8 cellular contexts compared by ENCODE assay signal in the genomic region with DNA sequence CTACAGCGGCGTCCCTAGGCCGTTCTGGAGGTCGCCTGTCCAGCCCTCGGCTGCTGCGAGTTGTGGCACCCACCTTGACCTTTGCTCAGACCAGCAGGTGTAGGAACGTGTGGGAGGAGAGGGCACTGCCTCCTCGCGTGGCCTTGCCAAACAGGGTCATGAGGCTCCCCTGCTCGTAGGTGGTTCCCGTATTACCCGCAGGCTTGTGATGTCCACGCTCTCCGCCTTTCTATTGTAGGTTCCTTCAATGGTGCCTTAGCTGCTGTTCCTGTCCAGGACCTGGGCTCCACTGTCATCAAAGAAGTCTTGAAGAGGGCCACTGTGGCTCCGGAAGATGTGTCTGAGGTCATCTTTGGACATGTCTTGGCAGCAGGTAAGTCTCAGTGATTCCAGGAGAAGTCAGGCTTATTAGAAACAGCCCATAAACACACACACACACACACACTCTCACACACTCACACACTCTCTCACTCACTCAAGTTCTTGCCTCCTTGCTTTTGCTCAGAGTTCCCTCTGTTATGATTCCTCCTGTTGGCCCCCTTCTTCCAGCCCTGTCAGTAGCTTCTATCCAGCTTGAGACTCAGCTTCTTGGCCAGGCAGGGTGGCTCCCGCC. TPM values are rescaled to one million over a fixed set of nuclear protein-coding genes. Genes with fewer than 3 reads are reported as not detected.
DNase-seq lines count a peak whose midpoint lies in the region; ATAC-seq, FAIRE-seq and TF ChIP-seq lines count a peak whose summit lies in the region.

No MANE protein-coding gene starts in this region.

- peak overlapping the region; percentile 96 for H3K4me3 Mint-ChIP-seq in CD8-positive, alpha-beta T cell

- H3K9me3 Mint-ChIP-seq in CD8-positive, alpha-beta T cell = no peaks in the 10 kb centered on the region

- peak overlapping the region; percentile 99 for H3K27ac ChIP-seq in CD8-positive, alpha-beta T cell (ENCODE audit: low read depth, low read length)
- peak overlapping the region; percentile 95 to 96 for H3K27ac ChIP-seq in left lung
- H3K27ac ChIP-seq in stomach = peak overlapping the region; percentile 99 to 100 (median 99)

- H3K4me1 Mint-ChIP-seq in CD8-positive, alpha-beta T cell (ENCODE audit: low read depth) = peaks cover 29% of the 10 kb centered on the region

- TF ChIP-seq POLR2A in stomach (IDR thresholded peaks at IDR 0.05) = no peak

- ATAC-seq in CD8-positive, alpha-beta T cell = no peak
- ATAC-seq in GM21526 (IDR thresholded peaks at IDR 0.05; ENCODE audit: low FRiP score, unreplicated experiment) (peak; percentile 3), left lung (peak; percentile 12)

- H3K27me3 ChIP-seq in CD8-positive, alpha-beta T cell (ENCODE audit: insufficient read depth, low read length) = no peaks in the 10 kb centered on the region
- H3K27me3 ChIP-seq in NT2/D1 (ENCODE audit: insufficient read depth, insufficient read length) = no peaks in the 10 kb centered on the region
- no peaks in the 10 kb centered on the region for H3K27me3 ChIP-seq in bronchial epithelial cell (ENCODE audit: control insufficient read depth, insufficient read depth, low read length)
- H3K27me3 ChIP-seq in left lung = no peaks in the 10 kb centered on the region
- no peaks in the 10 kb centered on the region for H3K27me3 ChIP-seq in stomach

- CTCF ChIA-PET in CD8-positive, alpha-beta T cell (lab: Charles Lee) = interaction anchor here (1.1 to 1.2 kb wide), 2 partner anchors 10 to 11 kb away, joined by 3 to 4 read pairs; no protein-coding TSS in a partner anchor

- peaks cover 5% of the 10 kb centered on the region for H3K36me3 ChIP-seq in CD8-positive, alpha-beta T cell (ENCODE audit: insufficient read depth, low read length)
- H3K36me3 ChIP-seq in NT2/D1 (ENCODE audit: insufficient read depth, insufficient read length, low read length) = peaks cover 48% of the 10 kb centered on the region
- H3K36me3 ChIP-seq in bronchial epithelial cell (ENCODE audit: control insufficient read depth, insufficient read depth, low read length) = peaks cover 10% of the 10 kb centered on the region
- H3K36me3 ChIP-seq in left lung = peaks cover 0 to 64% of the 10 kb centered on the region in 2 donors
- H3K36me3 ChIP-seq in stomach = peaks cover 14 to 47% (median 40%) of the 10 kb centered on the region in 4 donors

- TF ChIP-seq CTCF in CD8-positive, alpha-beta T cell (IDR thresholded peaks at IDR 0.05) = no peak
- TF ChIP-seq CTCF in bronchial epithelial cell (IDR thresholded peaks at IDR 0.05; ENCODE audit: insufficient read depth, low read length, severe bottlenecking) (no peak), left lung (IDR thresholded peaks at IDR 0.05) (no peak), stomach (IDR thresholded peaks at IDR 0.05) (no peak)

- intact Hi-C loops in CD8-positive, alpha-beta T cell (cut with DNase I, micrococcal nuclease) = loop anchor here (1.0 to 10.0 kb wide), 7 partner anchors 27 to 1230 kb away; partner anchors contain the start of genes TCP1 (in 2 of the 2), IGF2R (in 1 of the 2), MAP3K4 (in 1 of the 2) and SOD2 (in 1 of the 2)
- intact Hi-C loops in left lung (cut with DNase I) = no loop called here
- intact Hi-C loops in stomach (cut with DNase I; ENCODE audit: low total_unique reads) = no loop called here

- WGBS in stomach, 5 donors = 8 to 18% (median 12%) methylated on average over 8 to 16 of the region's 16 CpGs

- no peaks in the 10 kb centered on the region for H3K27me3 Mint-ChIP-seq in CD8-positive, alpha-beta T cell (ENCODE audit: low read depth)

- peak overlapping the region; percentile 99 for H3K4me3 ChIP-seq in CD8-positive, alpha-beta T cell (ENCODE audit: low read depth, low read length)
- H3K4me3 ChIP-seq in NT2/D1 (ENCODE audit: insufficient read length, low read depth) (peak overlapping the region; percentile 89), bronchial epithelial cell (ENCODE audit: low read depth, low read length) (peak overlapping the region; percentile 91), left lung (peak overlapping the region; percentile 87 to 90), stomach (peak overlapping the region; percentile 79 to 91 (median 84))

- DNase-seq in CD8-positive, alpha-beta T cell = peak in 4 of 7 experiments; percentile 5 to 32 (median 21)
- no peak for DNase-seq in NT2/D1 (ENCODE audit: low read depth, low spot score)
- DNase-seq in bronchial epithelial cell (ENCODE audit: low read depth) = peak; percentile 32
- DNase-seq in left lung = no peak
- no peak for DNase-seq in stomach
- DNase-seq in SIG-M5 treated with dmso at 0.1 percent for 504 hours (lab: John Stamatoyannopoulos, UW; ENCODE audit: unreplicated experiment) = no peak
- DNase-seq in SHP77 treated with DMSO at 0.1 percent for 48 hours (lab: John Stamatoyannopoulos, UW) = no peak

- H3K27ac Mint-ChIP-seq in CD8-positive, alpha-beta T cell = peak overlapping the region; percentile 97

- H3K9ac ChIP-seq in NT2/D1 (ENCODE audit: insufficient read length, low read depth) = peak overlapping the region; percentile 84

- no peak for FAIRE-seq in bronchial epithelial cell (lab: Jason Lieb, UNC)

- POLR2A ChIA-PET in CD8-positive, alpha-beta T cell (lab: Charles Lee) = interaction anchor here (0.8 to 6.2 kb wide), 4 partner anchors 9 to 26 kb away, joined by 3 to 60 read pairs (median 5); partner anchors contain the start of genes MRPL18 and TCP1

- peaks cover 52% of the 10 kb centered on the region for H3K36me3 Mint-ChIP-seq in CD8-positive, alpha-beta T cell

- TF ChIP-seq EP300 in stomach (IDR thresholded peaks at IDR 0.05) = no peak

- H3K4me1 ChIP-seq in CD8-positive, alpha-beta T cell (ENCODE audit: insufficient read depth, low read length) = peaks cover 16% of the 10 kb centered on the region
- no peaks in the 10 kb centered on the region for H3K4me1 ChIP-seq in NT2/D1 (ENCODE audit: insufficient read depth, insufficient read length)
- H3K4me1 ChIP-seq in left lung = peaks cover 6 to 40% of the 10 kb centered on the region in 2 donors
- peaks cover 8 to 50% (median 35%) of the 10 kb centered on the region in 4 donors for H3K4me1 ChIP-seq in stomach

- H3K9me3 ChIP-seq in CD8-positive, alpha-beta T cell (ENCODE audit: low read length) = no peaks in the 10 kb centered on the region
- H3K9me3 ChIP-seq in NT2/D1 (ENCODE audit: insufficient read depth, low read length) = no peaks in the 10 kb centered on the region
- H3K9me3 ChIP-seq in left lung = no peaks in the 10 kb centered on the region
- H3K9me3 ChIP-seq in stomach = no peaks in the 10 kb centered on the region

RNA-seq across cellular contexts. Expression of gene ACAT2, which starts 0.9 kb away (rescaled TPM):
- total RNA-seq in CD8-positive, alpha-beta T cell = 10 to 100 TPM; 23.3 to 24.1 TPM
- total RNA-seq in bronchial epithelial cell (17.5 and 42.9 TPM in 2 replicates), left lung (100 to 1,000 TPM in 1 of 2 donors, 10 to 100 TPM in 1; 31.4 to 116 TPM), stomach (10 to 100 TPM in 2 of 5 donors, 1 to 10 TPM in 2, under 1 TPM in 1; 0.58 to 82.1 (median 2.5) TPM)
- 10 to 100 TPM; 35.0 to 43.6 (median 39.7) TPM for polyA plus RNA-seq in stomach

RNA-seq across cellular contexts. Expression of gene TCP1, which starts 26.6 kb away (rescaled TPM):
- total RNA-seq in CD8-positive, alpha-beta T cell = 100 to 1,000 TPM; 221 to 222 TPM
- total RNA-seq in bronchial epithelial cell (150 and 202 TPM in 2 replicates), left lung (100 to 1,000 TPM; 112 to 170 TPM), stomach (100 to 1,000 TPM in 4 of 5 donors, 10 to 100 TPM in 1; 52.7 to 199 (median 127) TPM)
- 10 to 100 TPM; 64.8 to 98.0 (median 85.5) TPM for polyA plus RNA-seq in stomach

RNA-seq across cellular contexts. Expression of gene MRPL18, which starts 27.5 kb away (rescaled TPM):
- total RNA-seq in CD8-positive, alpha-beta T cell = 10 to 100 TPM; 17.5 to 18.8 TPM
- total RNA-seq in bronchial epithelial cell (59.8 and 63.8 TPM in 2 replicates), left lung (10 to 100 TPM; 56.0 to 67.5 TPM), stomach (100 to 1,000 TPM in 1 of 5 donors, 10 to 100 TPM in 3, 1 to 10 TPM in 1; 3.6 to 105 (median 50.5) TPM)
- polyA plus RNA-seq in stomach = 10 to 100 TPM; 80.4 to 96.8 (median 86.9) TPM

RNA-seq across cellular contexts. Expression of gene WTAP, which starts 35.5 kb away (rescaled TPM):
- 100 to 1,000 TPM; 224 to 226 TPM for total RNA-seq in CD8-positive, alpha-beta T cell
- 115 and 125 TPM in 2 replicates for total RNA-seq in bronchial epithelial cell
- total RNA-seq in left lung = 100 to 1,000 TPM in 1 of 2 donors, 10 to 100 TPM in 1; 66.6 to 104 TPM
- total RNA-seq in stomach = 100 to 1,000 TPM in 1 of 5 donors, 10 to 100 TPM in 4; 35.0 to 125 (median 82.6) TPM
- polyA plus RNA-seq in stomach = 10 to 100 TPM; 54.1 to 78.1 (median 58.3) TPM

RNA-seq across cellular contexts. Expression of gene PNLDC1, which starts 37.3 kb away (rescaled TPM):
- not detected for total RNA-seq in CD8-positive, alpha-beta T cell
- total RNA-seq in bronchial epithelial cell (0.13 and 0.26 TPM in 2 replicates), left lung (under 1 TPM; 0.18 to 0.23 TPM), stomach (1 to 10 TPM in 1 of 5 donors, under 1 TPM in 1, not detected in 3; 0.55 to 2.5 TPM)
- under 1 TPM in 2 of 3 donors, not detected in 1; 0.25 to 0.30 TPM for polyA plus RNA-seq in stomach

Comparison
In these comparisons a context has a peak if more than half of its experiments do, and no peak if none do; other contexts are left out.
1. DNase-seq: peak in CD8-positive, alpha-beta T cell (4 of 7) and bronchial epithelial cell (single experiment); none in NT2/D1 (single experiment), left lung (0 of 2), stomach (single experiment), SIG-M5 treated with dmso at 0.1 percent for 504 hours (single experiment) and SHP77 treated with DMSO at 0.1 percent for 48 hours (single experiment).
2. intact Hi-C loops: an anchor here in CD8-positive, alpha-beta T cell (1.0 to 10.0 kb wide); none called in left lung and stomach.
3. Peak in every context shown above with its lines, with median percentiles within 50 percentile points of each other: H3K27ac ChIP-seq and H3K4me3 ChIP-seq.